9 cellular contexts compared by ENCODE assay signal in genomic region chr2:170817247-170817998, GRCh38. TPM values are rescaled to one million over a fixed set of nuclear protein-coding genes. Genes with fewer than 3 reads are reported as not detected.
A peak's percentile ranks its signal among the peaks of the same experiment; 100 is the strongest.
DNase-seq lines count a peak whose midpoint lies in the region; ATAC-seq and TF ChIP-seq lines count a peak whose summit lies in the region.
"Had no signal": no experiment of that assay in that cellular context is flagged by ENCODE, and none has a peak within 500 bp of the region (broad histone marks: within the 10 kb centered on the region; RNA-seq: fewer than 3 reads in every experiment).

No MANE protein-coding gene starts in this region.

- TF ChIP-seq EP300 in ovary (IDR thresholded peaks at IDR 0.05), result no peak

- H3K36me3 ChIP-seq in BLaER1, result no peaks in the 10 kb centered on the region
- H3K36me3 ChIP-seq in GM23338 (ENCODE audit: insufficient read depth), result no peaks in the 10 kb centered on the region
- H3K36me3 ChIP-seq in ovary, result no peaks in the 10 kb centered on the region

- H4K20me1 ChIP-seq in BLaER1, result peaks cover 68% of the 10 kb centered on the region
- H4K20me1 ChIP-seq in GM23338 (replicated peaks; ENCODE audit: insufficient read depth), result peaks cover 10% of the 10 kb centered on the region; the same call in 1 of the 2 replicates

- H3K4me3 Mint-ChIP-seq in GM23338 (peak overlapping the region; percentile 77), T-helper 17 cell (peak overlapping the region; percentile 88)

- peaks cover 100% of the 10 kb centered on the region for H3K27me3 Mint-ChIP-seq in GM23338 (ENCODE audit: insufficient read depth, low read depth, poor library complexity)
- H3K27me3 Mint-ChIP-seq in T-helper 17 cell, result peaks cover 86% of the 10 kb centered on the region

- H3K9me2 ChIP-seq in GM23338 (ENCODE audit: insufficient read depth), result no peaks in the 10 kb centered on the region

- DNase-seq in GM23338 (ENCODE audit: low spot score), result peak; percentile 57
- DNase-seq in T-helper 17 cell, result no peak
- DNase-seq in epithelial cell of proximal tubule (ENCODE audit: low read depth), result no peak
- DNase-seq in ovary, result no peak
- no peak for DNase-seq in germinal center (ENCODE audit: low spot score)
- no peak for DNase-seq in LoVo (ENCODE audit: low spot score)
- DNase-seq in COLO829 (ENCODE audit: low spot score), result no peak

- H3K9me3 Mint-ChIP-seq in GM23338, result peaks cover 3% of the 10 kb centered on the region; the same call in 1 of the 3 replicates

- H3K4me2 ChIP-seq in BLaER1 (peak overlapping the region; percentile 98), GM23338 (peak overlapping the region; percentile 97)

- H3K4me1 ChIP-seq in BLaER1, result peaks cover 35% of the 10 kb centered on the region
- peaks cover 66% of the 10 kb centered on the region for H3K4me1 ChIP-seq in GM23338 (ENCODE audit: insufficient read depth)
- peaks cover 8% of the 10 kb centered on the region for H3K4me1 ChIP-seq in ovary (ENCODE audit: insufficient read depth)

- no peaks in the 10 kb centered on the region; the same call in 2 of the 3 replicates for H3K36me3 Mint-ChIP-seq in GM23338 (ENCODE audit: low read depth)
- peaks cover 9% of the 10 kb centered on the region for H3K36me3 Mint-ChIP-seq in T-helper 17 cell (ENCODE audit: low read depth)

- H3K9ac ChIP-seq in BLaER1, result no peak overlapping the region

- intact Hi-C loops in ovary (cut with DNase I), result loop anchor here (5.0 to 10.0 kb wide), 8 partner anchors 103 to 453 kb away; partner anchors contain the start of gene SP5 (in 1 of the 4)

- H3F3A ChIP-seq in GM23338 (replicated peaks; ENCODE audit: low read depth), result peaks cover 16% of the 10 kb centered on the region

- no peak for TF ChIP-seq POLR2A in ovary (IDR thresholded peaks at IDR 0.05)

- H3K27me3 ChIP-seq in BLaER1 (peaks cover 97% of the 10 kb centered on the region), GM23338 (ENCODE audit: insufficient read depth) (peaks cover 97% of the 10 kb centered on the region), ovary (peaks cover 4% of the 10 kb centered on the region)

- H3K79me2 ChIP-seq in GM23338 (replicated peaks; ENCODE audit: insufficient read depth), result no peaks in the 10 kb centered on the region

- H3K27ac ChIP-seq in BLaER1 (no peak overlapping the region), GM23338 (ENCODE audit: low read depth) (no peak overlapping the region), ovary (no peak overlapping the region)

- peaks cover 68% of the 10 kb centered on the region for H3K4me1 Mint-ChIP-seq in GM23338
- H3K4me1 Mint-ChIP-seq in T-helper 17 cell, result peaks cover 45% of the 10 kb centered on the region

- 0 to 1% (median 0%) methylated on average over 59 of the region's 59 CpGs for WGBS in ovary, 3 donors

- ATAC-seq in GM23338 (peak; percentile 0), T-helper 17 cell (no peak)

- H2AFZ ChIP-seq in GM23338, result peak overlapping the region; percentile 76; the same call in 1 of the 2 replicates

- H3K9me3 ChIP-seq in BLaER1 (peaks cover 45% of the 10 kb centered on the region), T-helper 17 cell (ENCODE audit: control insufficient read depth, low read length, poor library complexity, severe bottlenecking) (no peaks in the 10 kb centered on the region), ovary (no peaks in the 10 kb centered on the region)

- H3K27ac Mint-ChIP-seq in GM23338, result no peak overlapping the region
- no peak overlapping the region for H3K27ac Mint-ChIP-seq in T-helper 17 cell

- H3K4me3 ChIP-seq in BLaER1 (peak overlapping the region; percentile 67), GM23338 (peak overlapping the region; percentile 63), epithelial cell of proximal tubule (ENCODE audit: low read depth, low read length) (peak overlapping the region; percentile 62), ovary (peak overlapping the region; percentile 36)

- TF ChIP-seq CTCF in GM23338 (conservative IDR thresholded peaks at IDR 0.05; ENCODE audit: low read depth in 2 of 2) (no peak), epithelial cell of proximal tubule (conservative IDR thresholded peaks at IDR 0.05; ENCODE audit: low read depth, low read length) (no peak), ovary (IDR thresholded peaks at IDR 0.05) (no peak)

TF ChIP-seq in GM23338, 12 proteins besides CTCF, POLR2A, EP300 and RAD21:
- TF ChIP-seq NANOG (IDR thresholded peaks at IDR 0.05; ENCODE audit: borderline replicate concordance) (no peak), EZH2 (IDR thresholded peaks at IDR 0.05; ENCODE audit: low read depth, unreplicated experiment) (peak; percentile 99), EZH2phosphoT487 (IDR thresholded peaks at IDR 0.05; ENCODE audit: unreplicated experiment) (peak; percentile 96), STAT1 (IDR thresholded peaks at IDR 0.05; ENCODE audit: unreplicated experiment) (no peak)

RNA-seq across cellular contexts. Expression of gene GAD1, which starts 0.7 kb away (rescaled TPM):
- 0.17 and 0.47 TPM in 2 replicates for total RNA-seq in GM23338 (2014; rRNA removed; shearing (Covaris generic))
- polyA plus RNA-seq in GM23338 (2016; fragmentation: Nextera tagmentation; extraction: Ambion mirVana), result 0.34 TPM in 1 of 2 replicates, not detected in the other
- total RNA-seq in T-helper 17 cell, result not detected
- 0.36 and 5.6 TPM in 2 replicates for total RNA-seq in epithelial cell of proximal tubule
- total RNA-seq in ovary, result under 1 TPM in 6 of 7 donors, not detected in 1; 0.22 to 0.36 (median 0.29) TPM
- polyA plus RNA-seq in ovary, result under 1 TPM; 0.57 to 0.77 TPM

RNA-seq across cellular contexts. Expression of gene ERICH2, which starts 47.2 kb away (rescaled TPM):
- total RNA-seq in GM23338 (2014; rRNA removed; shearing (Covaris generic)), result 2.1 TPM in 1 of 2 replicates, not detected in the other
- 3.2 and 3.5 TPM in 2 replicates for polyA plus RNA-seq in GM23338 (2016; fragmentation: Nextera tagmentation; extraction: Ambion mirVana)
- total RNA-seq in T-helper 17 cell, result not detected
- total RNA-seq in epithelial cell of proximal tubule, result not detected in 2 replicates
- 1 to 10 TPM in 5 of 7 donors, under 1 TPM in 1, not detected in 1; 0.99 to 3.2 (median 1.3) TPM for total RNA-seq in ovary
- polyA plus RNA-seq in ovary, result 1 to 10 TPM in 1 of 2 donors, under 1 TPM in 1; 0.23 to 2.4 TPM
- total RNA-seq: pulmonary artery endothelial cell had no signal
